Comparison of ENCODE assay signal across 8 cellular contexts in genomic region chr19:3607398-3608078, GRCh38. TPM values are rescaled to one million over a fixed set of nuclear protein-coding genes. Genes with fewer than 3 reads are reported as not detected.
DNase-seq lines count a peak whose midpoint lies in the region; ATAC-seq, FAIRE-seq and TF ChIP-seq lines count a peak whose summit lies in the region.

No MANE protein-coding gene starts in this region.

- H3K36me3 ChIP-seq in HEK293 (ENCODE audit: control insufficient read depth in 2 of 2, insufficient read depth in 1 of 2, low read length in 2 of 2) (peaks cover 0 to 26% of the 10 kb centered on the region in 2 experiments; a peak in 2 of 3 replicates), duodenal mucosa (ENCODE audit: control insufficient read depth in 1 of 2, insufficient read depth in 2 of 2, low read length in 2 of 2) (peaks cover 0 to 20% of the 10 kb centered on the region in 2 donors), mucosa of rectum (ENCODE audit: control insufficient read depth in 2 of 2, insufficient read depth in 2 of 2, low read length in 2 of 2) (peaks cover 13 to 14% of the 10 kb centered on the region in 2 donors)

- H3K27me3 ChIP-seq in duodenal mucosa (ENCODE audit: control insufficient read depth in 1 of 2, insufficient read depth in 2 of 2, low read length in 2 of 2) (no peaks in the 10 kb centered on the region), mucosa of rectum (ENCODE audit: control insufficient read depth in 2 of 2, insufficient read depth in 2 of 2, low read length in 2 of 2) (peaks cover 0 to 5% of the 10 kb centered on the region in 2 donors)

- peak overlapping the region; percentile 25 to 51 for H3K9ac ChIP-seq in duodenal mucosa (ENCODE audit: low read depth in 1 of 2, low read length in 2 of 2)
- peak overlapping the region; percentile 15 to 23 for H3K9ac ChIP-seq in mucosa of rectum (ENCODE audit: low read depth in 1 of 2, low read length in 2 of 2)

- peak overlapping the region; percentile 40; the same call in 2 of the 3 replicates for H3K4me3 ChIP-seq in A549
- peak overlapping the region; percentile 15; the same call in 1 of the 2 replicates for H3K4me3 ChIP-seq in HEK293 (ENCODE audit: low read depth, low read length)
- peak overlapping the region; percentile 19 to 28 for H3K4me3 ChIP-seq in duodenal mucosa (ENCODE audit: low read depth in 1 of 2, low read length in 2 of 2)
- peak overlapping the region; percentile 25 to 39 for H3K4me3 ChIP-seq in mucosa of rectum (ENCODE audit: low read length in 2 of 2)

- peak overlapping the region; percentile 84 for H3K4me2 ChIP-seq in A549

- peaks cover 5% of the 10 kb centered on the region for H3K36me3 Mint-ChIP-seq in activated T-helper 17 cell treated with anti-CD3 and anti-CD28 coated beads, Interleukin-2, amount 50 U/mL, for 72 hours (ENCODE audit: low read depth)

- peaks cover 19% of the 10 kb centered on the region for H3K4me1 ChIP-seq in A549
- peaks cover 3% of the 10 kb centered on the region; the same call in 1 of the 2 replicates for H3K4me1 ChIP-seq in HEK293 (ENCODE audit: control insufficient read depth, insufficient read depth, low read length)
- peaks cover 13 to 24% of the 10 kb centered on the region in 2 donors for H3K4me1 ChIP-seq in duodenal mucosa (ENCODE audit: control insufficient read depth in 1 of 2, insufficient read depth in 2 of 2, low read length in 2 of 2)
- peaks cover 3 to 7% of the 10 kb centered on the region in 2 donors for H3K4me1 ChIP-seq in mucosa of rectum (ENCODE audit: control insufficient read depth in 2 of 2, insufficient read depth in 2 of 2, low read length in 2 of 2)

- H3K27ac Mint-ChIP-seq in activated T-helper 17 cell treated with anti-CD3 and anti-CD28 coated beads, Interleukin-2, amount 50 U/mL, for 72 hours = no peak overlapping the region

- CTCF ChIA-PET in A549 (lab: Yijun Ruan, JAX) = interaction anchor here (0.8 to 2.1 kb wide), 5 partner anchors 11 to 66 kb away, joined by 3 to 10 read pairs (median 3); no protein-coding TSS in a partner anchor
- CTCF ChIA-PET in HEK293 (lab: Yijun Ruan, JAX) = interaction anchor here (0.6 to 1.5 kb wide), 12 partner anchors 11 to 532 kb away, joined by 3 to 4 read pairs (median 3); no protein-coding TSS in a partner anchor

- H3K27ac ChIP-seq in A549 = peak overlapping the region; percentile 72 to 91
- no peak overlapping the region for H3K27ac ChIP-seq in HEK293 (ENCODE audit: extremely low read depth, low read depth, low read length)
- H3K27ac ChIP-seq in duodenal mucosa (ENCODE audit: low read depth, low read length) = peak overlapping the region; percentile 30
- H3K27ac ChIP-seq in mucosa of rectum (ENCODE audit: low read depth in 2 of 2, low read length in 2 of 2) = peak overlapping the region; percentile 32 to 38

- H3K4me1 Mint-ChIP-seq in activated T-helper 17 cell treated with anti-CD3 and anti-CD28 coated beads, Interleukin-2, amount 50 U/mL, for 72 hours = no peaks in the 10 kb centered on the region

- TF ChIP-seq RAD21 in A549 (conservative IDR thresholded peaks at IDR 0.05 in 1 of 2, IDR thresholded peaks at IDR 0.05 in 1 of 2) = no peak

- H3K27me3 Mint-ChIP-seq in activated T-helper 17 cell treated with anti-CD3 and anti-CD28 coated beads, Interleukin-2, amount 50 U/mL, for 72 hours = peaks cover 9% of the 10 kb centered on the region

- no peak for DNase-seq in A549 (ENCODE audit: low read depth in 1 of 2, low spot score in 1 of 2)
- no peak for DNase-seq in NCI-H345 treated with DMSO at 0.1 percent for 48 hours (lab: John Stamatoyannopoulos, UW; ENCODE audit: unreplicated experiment)
- no peak for DNase-seq in amniotic stem cell (lab: John Stamatoyannopoulos, UW)
- DNase-seq in activated naive CD4-positive, alpha-beta T cell (lab: John Stamatoyannopoulos, UW) = no peak

- TF ChIP-seq EP300 in A549 (IDR thresholded peaks at IDR 0.05) = no peak

- WGBS in A549 (ENCODE audit: missing lambda C conversion rate) = 60% methylated on average over 21 of the region's 21 CpGs

- H3K9me3 Mint-ChIP-seq in activated T-helper 17 cell treated with anti-CD3 and anti-CD28 coated beads, Interleukin-2, amount 50 U/mL, for 72 hours = no peaks in the 10 kb centered on the region

- no peak overlapping the region for H3K4me3 Mint-ChIP-seq in activated T-helper 17 cell treated with anti-CD3 and anti-CD28 coated beads, Interleukin-2, amount 50 U/mL, for 72 hours

- POLR2A ChIA-PET in A549 (lab: Yijun Ruan, JAX) = interaction anchor here (0.6 kb wide), 1 partner anchor 61 kb away, joined by 3 read pairs; no protein-coding TSS in a partner anchor
- POLR2A ChIA-PET in HEK293 (lab: Yijun Ruan, JAX) = no interaction called here

- no peak for FAIRE-seq in A549 (lab: Jason Lieb, UNC)

- TF ChIP-seq POLR2A in A549 (IDR thresholded peaks at IDR 0.05; ENCODE audit: low read length) = no peak

- peak; percentile 5 to 8; a peak in 4 of 6 replicates for ATAC-seq in A549
- no peak for ATAC-seq in activated T-helper 17 cell treated with anti-CD3 and anti-CD28 coated beads, Interleukin-2, amount 50 U/mL, for 72 hours (replicated peaks)

- no peaks in the 10 kb centered on the region for H3K9me3 ChIP-seq in A549
- H3K9me3 ChIP-seq in HEK293 (ENCODE audit: control insufficient read depth, insufficient read depth, low read depth, low read length) = no peaks in the 10 kb centered on the region
- H3K9me3 ChIP-seq in duodenal mucosa (ENCODE audit: control insufficient read depth in 1 of 2, low read length in 2 of 2) = no peaks in the 10 kb centered on the region
- no peaks in the 10 kb centered on the region for H3K9me3 ChIP-seq in mucosa of rectum (ENCODE audit: control insufficient read depth in 2 of 2, low read length in 2 of 2)

- no peak for TF ChIP-seq CTCF in A549 (IDR thresholded peaks at IDR 0.05)
- no peak for TF ChIP-seq CTCF in HEK293 (tag by site-specific recombination; IDR thresholded peaks at IDR 0.05)

TF ChIP-seq in A549, 52 proteins besides CTCF, POLR2A, EP300 and RAD21 (continues in another document):
- no peak for TF ChIP-seq HDAC2 (IDR thresholded peaks at IDR 0.05)
- TF ChIP-seq RNF2 (IDR thresholded peaks at IDR 0.05; ENCODE audit: borderline replicate concordance, low read depth) = no peak

RNA-seq across cellular contexts. Expression of gene TBXA2R, which starts 0.9 kb away (rescaled TPM):
- 0.13 and 0.26 TPM in 2 replicates for polyA plus RNA-seq in A549 (2011; rRNA removed)
- polyA plus RNA-seq in A549 (2012; cell fraction: cytosol; rRNA removed) = 0.59 and 1.00 TPM in 2 replicates
- 0.91 and 1.0 TPM in 2 replicates for polyA plus RNA-seq in A549 (2012; cell fraction: nucleus; rRNA removed)
- polyA plus RNA-seq in A549 (2017; fragmentation: RNase III; extraction: RNeasy Plus Mini Kit Qiagen cat#74134 plus additional on column Dnase treatment) = 0.49 to 0.62 TPM (median 0.49 TPM) in 3 replicates
- polyA minus RNA-seq in A549 (2011; rRNA and poly(A)+ RNA removed) = 0.10 and 0.12 TPM in 2 replicates
- under 1 TPM; 0.32 to 0.37 TPM for total RNA-seq in activated T-helper 17 cell treated with anti-CD3 and anti-CD28 coated beads, Interleukin-2, amount 50 U/mL, for 72 hours

RNA-seq across cellular contexts. Expression of gene CACTIN, which starts 19.1 kb away (rescaled TPM):
- 6.4 and 8.3 TPM in 2 replicates for polyA plus RNA-seq in A549 (2011; rRNA removed)
- polyA plus RNA-seq in A549 (2012; cell fraction: cytosol; rRNA removed) = 21.6 and 28.8 TPM in 2 replicates
- 44.9 and 67.0 TPM in 2 replicates for polyA plus RNA-seq in A549 (2012; cell fraction: nucleus; rRNA removed)
- polyA plus RNA-seq in A549 (2017; fragmentation: RNase III; extraction: RNeasy Plus Mini Kit Qiagen cat#74134 plus additional on column Dnase treatment) = 14.6 to 15.3 TPM (median 14.9 TPM) in 3 replicates
- 5.4 and 8.2 TPM in 2 replicates for polyA minus RNA-seq in A549 (2011; rRNA and poly(A)+ RNA removed)
- total RNA-seq in activated T-helper 17 cell treated with anti-CD3 and anti-CD28 coated beads, Interleukin-2, amount 50 U/mL, for 72 hours = 10 to 100 TPM; 22.9 to 31.8 TPM

RNA-seq across cellular contexts. Expression of gene GIPC3, which starts 22.3 kb away (rescaled TPM):
- 0.05 and 0.20 TPM in 2 replicates for polyA plus RNA-seq in A549 (2011; rRNA removed)
- 0.08 and 0.14 TPM in 2 replicates for polyA plus RNA-seq in A549 (2012; cell fraction: cytosol; rRNA removed)
- 0.15 and 0.16 TPM in 2 replicates for polyA plus RNA-seq in A549 (2012; cell fraction: nucleus; rRNA removed)
- 0.07 to 0.15 TPM (median 0.12 TPM) in 3 replicates for polyA plus RNA-seq in A549 (2017; fragmentation: RNase III; extraction: RNeasy Plus Mini Kit Qiagen cat#74134 plus additional on column Dnase treatment)
- 0.15 and 0.41 TPM in 2 replicates for polyA minus RNA-seq in A549 (2011; rRNA and poly(A)+ RNA removed)
- total RNA-seq in activated T-helper 17 cell treated with anti-CD3 and anti-CD28 coated beads, Interleukin-2, amount 50 U/mL, for 72 hours = under 1 TPM; 0.32 to 0.42 TPM

RNA-seq across cellular contexts. Expression of gene HMG20B, which starts 34.8 kb away (rescaled TPM):
- 19.6 and 24.2 TPM in 2 replicates for polyA plus RNA-seq in A549 (2011; rRNA removed)
- 46.4 and 58.3 TPM in 2 replicates for polyA plus RNA-seq in A549 (2012; cell fraction: cytosol; rRNA removed)
- 120 and 131 TPM in 2 replicates for polyA plus RNA-seq in A549 (2012; cell fraction: nucleus; rRNA removed)
- polyA plus RNA-seq in A549 (2017; fragmentation: RNase III; extraction: RNeasy Plus Mini Kit Qiagen cat#74134 plus additional on column Dnase treatment) = 40.0 to 47.1 TPM (median 46.6 TPM) in 3 replicates
- 6.6 and 8.4 TPM in 2 replicates for polyA minus RNA-seq in A549 (2011; rRNA and poly(A)+ RNA removed)
- total RNA-seq in activated T-helper 17 cell treated with anti-CD3 and anti-CD28 coated beads, Interleukin-2, amount 50 U/mL, for 72 hours = 10 to 100 TPM; 40.0 to 52.3 TPM

RNA-seq across cellular contexts. Expression of gene MFSD12, which starts 50.2 kb away (rescaled TPM):
- polyA plus RNA-seq in A549 (2011; rRNA removed) = 52.5 and 54.9 TPM in 2 replicates
- 123 and 172 TPM in 2 replicates for polyA plus RNA-seq in A549 (2012; cell fraction: cytosol; rRNA removed)
- 386 and 515 TPM in 2 replicates for polyA plus RNA-seq in A549 (2012; cell fraction: nucleus; rRNA removed)
- polyA plus RNA-seq in A549 (2017; fragmentation: RNase III; extraction: RNeasy Plus Mini Kit Qiagen cat#74134 plus additional on column Dnase treatment) = 101 to 115 TPM (median 109 TPM) in 3 replicates
- polyA minus RNA-seq in A549 (2011; rRNA and poly(A)+ RNA removed) = 45.4 and 59.7 TPM in 2 replicates
- 10 to 100 TPM; 38.3 to 64.1 TPM for total RNA-seq in activated T-helper 17 cell treated with anti-CD3 and anti-CD28 coated beads, Interleukin-2, amount 50 U/mL, for 72 hours
